In genomic region chr11:61165785-61166184, GRCh38 we compare ENCODE assay signal across 10 cellular contexts. TPM values are rescaled to one million over a fixed set of nuclear protein-coding genes. Genes with fewer than 3 reads are reported as not detected.
"Had no signal": no experiment of that assay in that cellular context is flagged by ENCODE, and none has a peak within 500 bp of the region (broad histone marks: within the 10 kb centered on the region; RNA-seq: fewer than 3 reads in every experiment).

No MANE protein-coding gene starts in this region.

RNA-seq across cellular contexts. Expression of gene PGA3, which starts 37.5 kb away (rescaled TPM):
- total RNA-seq: kidney epithelial cell; lung; natural killer cell treated with Interleukin-12 subunit alpha and Interleukin-12 subunit beta and Interleukin-15 and Interleukin-18, amount 100 ng/mL, for 72 hours; osteoblast; pulmonary artery endothelial cell; renal cortical epithelial cell; smooth muscle cell; ureter had no signal
- polyA plus RNA-seq: naive thymus-derived CD4-positive, alpha-beta T cell; neural cell; smooth muscle cell had no signal

RNA-seq across cellular contexts. Expression of gene PGA4, which starts 56.4 kb away (rescaled TPM):
- total RNA-seq: kidney epithelial cell; natural killer cell treated with Interleukin-12 subunit alpha and Interleukin-12 subunit beta and Interleukin-15 and Interleukin-18, amount 100 ng/mL, for 72 hours; osteoblast; pulmonary artery endothelial cell; renal cortical epithelial cell; smooth muscle cell; ureter had no signal
- polyA plus RNA-seq: naive thymus-derived CD4-positive, alpha-beta T cell; neural cell; smooth muscle cell had no signal
